ENCODE assay signal across 7 cellular contexts in genomic region chr22:32919629-32920028, GRCh38.
"Had no signal": no experiment of that assay in that cellular context is flagged by ENCODE, and none has a peak within 500 bp of the region (broad histone marks: within the 10 kb centered on the region; RNA-seq: fewer than 3 reads in every experiment).

No MANE protein-coding gene starts in this region.

- H3K4me3 ChIP-seq: GM23338, HAP-1 had no signal

- H3K27ac Mint-ChIP-seq: GM23338, HFFc6 had no signal

- FAIRE-seq: H1, H54 had no signal

- ATAC-seq: GM23338, HCT116 had no signal

- H3K36me3 ChIP-seq: HAP-1 had no signal

- H3K27ac ChIP-seq: KMS-11 had no signal

- H3K9me3 ChIP-seq: HAP-1 had no signal

- H3K9ac ChIP-seq: KMS-11 had no signal

- H3K4me2 ChIP-seq: GM23338, KMS-11 had no signal

- H3K4me3 Mint-ChIP-seq: GM23338, HFFc6 had no signal

- H3K4me1 ChIP-seq: HAP-1 had no signal

- DNase-seq: HFFc6 had no signal

- H2AFZ ChIP-seq: GM23338 had no signal
